15 cellular contexts compared by ENCODE assay signal in the genomic region with DNA sequence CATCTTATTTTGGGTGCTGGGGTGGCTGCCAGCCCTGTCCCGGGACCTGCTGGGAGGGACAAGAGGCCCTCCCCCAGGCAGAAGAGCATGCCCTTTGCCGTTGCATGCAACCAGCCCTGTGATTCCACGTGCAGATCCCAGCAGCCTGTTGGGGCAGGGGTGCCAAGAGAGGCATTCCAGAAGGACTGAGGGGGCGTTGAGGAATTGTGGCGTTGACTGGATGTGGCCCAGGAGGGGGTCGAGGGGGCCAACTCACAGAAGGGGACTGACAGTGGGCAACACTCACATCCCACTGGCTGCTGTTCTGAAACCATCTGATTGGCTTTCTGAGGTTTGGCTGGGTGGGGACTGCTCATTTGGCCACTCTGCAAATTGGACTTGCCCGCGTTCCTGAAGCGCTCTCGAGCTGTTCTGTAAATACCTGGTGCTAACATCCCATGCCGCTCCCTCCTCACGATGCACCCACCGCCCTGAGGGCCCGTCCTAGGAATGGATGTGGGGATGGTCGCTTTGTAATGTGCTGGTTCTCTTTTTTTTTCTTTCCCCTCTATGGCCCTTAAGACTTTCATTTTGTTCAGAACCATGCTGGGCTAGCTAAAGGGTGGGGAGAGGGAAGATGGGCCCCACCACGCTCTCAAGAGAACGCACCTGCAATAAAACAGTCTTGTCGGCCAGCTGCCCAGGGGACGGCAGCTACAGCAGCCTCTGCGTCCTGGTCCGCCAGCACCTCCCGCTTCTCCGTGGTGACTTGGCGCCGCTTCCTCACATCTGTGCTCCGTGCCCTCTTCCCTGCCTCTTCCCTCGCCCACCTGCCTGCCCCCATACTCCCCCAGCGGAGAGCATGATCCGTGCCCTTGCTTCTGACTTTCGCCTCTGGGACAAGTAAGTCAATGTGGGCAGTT. TPM values are rescaled to one million over a fixed set of nuclear protein-coding genes. Genes with fewer than 3 reads are reported as not detected.
A peak's percentile ranks its signal among the peaks of the same experiment; 100 is the strongest.
DNase-seq lines count a peak whose midpoint lies in the region; ATAC-seq and TF ChIP-seq lines count a peak whose summit lies in the region.
"Had no signal": no experiment of that assay in that cellular context is flagged by ENCODE, and none has a peak within 500 bp of the region (broad histone marks: within the 10 kb centered on the region; RNA-seq: fewer than 3 reads in every experiment).

No MANE protein-coding gene starts in this region.

- H3K27me3 Mint-ChIP-seq in T-helper 17 cell: no peaks in the 10 kb centered on the region

- TF ChIP-seq EP300 in transverse colon (IDR thresholded peaks at IDR 0.05; ENCODE audit: low read depth): no peak

- peaks cover 45% of the 10 kb centered on the region for H3K4me1 Mint-ChIP-seq in T-helper 17 cell

- TF ChIP-seq POLR2A in transverse colon (IDR thresholded peaks at IDR 0.05): no peak

- no peak overlapping the region for H3K27ac ChIP-seq in right atrium auricular region
- H3K27ac ChIP-seq in transverse colon: no peak overlapping the region
- H3K27ac ChIP-seq: esophagus squamous epithelium, SJSA1 had no signal

- TF ChIP-seq CTCF in right atrium auricular region (IDR thresholded peaks at IDR 0.05) (no peak), transverse colon (IDR thresholded peaks at IDR 0.05) (no peak)

- H3K36me3 ChIP-seq in right atrium auricular region (peaks cover 49% of the 10 kb centered on the region), transverse colon (peaks cover 0 to 40% (median 13%) of the 10 kb centered on the region in 4 donors)

- no peak for ATAC-seq in T-helper 17 cell

- H3K4me1 ChIP-seq in right atrium auricular region (peaks cover 0 to 27% of the 10 kb centered on the region in 2 donors), transverse colon (peaks cover 4 to 27% (median 9%) of the 10 kb centered on the region in 4 donors)

- H3K27ac Mint-ChIP-seq in T-helper 17 cell: peak overlapping the region; percentile 87

- no peaks in the 10 kb centered on the region for H3K27me3 ChIP-seq in right atrium auricular region
- H3K27me3 ChIP-seq in transverse colon: no peaks in the 10 kb centered on the region
- H3K27me3 ChIP-seq: esophagus squamous epithelium, SJSA1 had no signal

- DNase-seq in cardiac septum (ENCODE audit: low spot score): peak; percentile 70
- DNase-seq in right atrium auricular region (ENCODE audit: low spot score): no peak
- no peak for DNase-seq in T-helper 17 cell
- DNase-seq in islet precursor cell: peak; percentile 43
- DNase-seq in transverse colon: peak; percentile 6
- DNase-seq in T1000 (lab: John Stamatoyannopoulos, UW): no peak
- DNase-seq in NCI-H1436 (lab: John Stamatoyannopoulos, UW): no peak
- DNase-seq in nucleus accumbens (lab: John Stamatoyannopoulos, UW): no peak
- DNase-seq: activated naive CD4-positive, alpha-beta T cell treated with Interleukin-2 at 50 U/mL for 16 hours; esophagus squamous epithelium; NCI-H526 treated with DMSO at 0.1 percent for 48 hours; stimulated activated CD4-positive, alpha-beta T cell treated with anti-CD3 and anti-CD28 coated beads, Interleukin-4, amount 100 ng/mL, for 4 hours had no signal

- H3K36me3 Mint-ChIP-seq in T-helper 17 cell (ENCODE audit: low read depth): peaks cover 11% of the 10 kb centered on the region

- H3K9me3 ChIP-seq in right atrium auricular region (no peaks in the 10 kb centered on the region), T-helper 17 cell (ENCODE audit: control insufficient read depth, low read length, poor library complexity, severe bottlenecking) (no peaks in the 10 kb centered on the region), transverse colon (no peaks in the 10 kb centered on the region)
- H3K9me3 ChIP-seq: esophagus squamous epithelium, SJSA1 had no signal

- intact Hi-C loops in cardiac septum (cut with DNase I) (no loop called here), transverse colon (cut with DNase I; ENCODE audit: low total_unique reads) (no loop called here)

- WGBS in transverse colon (ENCODE audit: low coverage in 1 of 2), 2 donors: 75 to 82% methylated on average over 4 to 30 of the region's 30 CpGs

- H3K4me3 Mint-ChIP-seq in T-helper 17 cell: no peak overlapping the region

- in situ Hi-C loops in transverse colon (cut with MboI; ENCODE audit: low pct_ligation_motif_present in 1 of 4, low pct_unique_long_range_greater_than_20kb in 1 of 4, low sequenced_read_pairs in 3 of 4): loop anchor here in 1 of 4 donors (5.0 kb wide), 1 partner anchor 53 kb away; a partner anchor contains a TSS

- H3K4me3 ChIP-seq in right atrium auricular region: no peak overlapping the region
- H3K4me3 ChIP-seq in transverse colon: no peak overlapping the region
- H3K4me3 ChIP-seq: esophagus squamous epithelium, SJSA1 had no signal

RNA-seq across cellular contexts. Expression of a gene that starts 8.6 kb away (rescaled TPM):
- total RNA-seq in cardiac septum (271 TPM), right atrium auricular region (100 to 1,000 TPM; 210 to 296 TPM), T-helper 17 cell (100 to 1,000 TPM; 160 to 236 TPM), transverse colon (100 to 1,000 TPM; 160 to 923 (median 194) TPM)

RNA-seq across cellular contexts. Expression of a gene that starts 15.1 kb away (rescaled TPM):
- total RNA-seq in cardiac septum: 8.6 TPM
- total RNA-seq in right atrium auricular region: 10 to 100 TPM in 1 of 2 donors, 1 to 10 TPM in 1; 7.0 to 20.6 TPM
- total RNA-seq in T-helper 17 cell: 10 to 100 TPM in 1 of 2 donors, under 1 TPM in 1; 0.70 to 12.5 TPM
- 1 to 10 TPM in 2 of 4 donors, under 1 TPM in 1, not detected in 1; 0.55 to 2.4 (median 2.2) TPM for total RNA-seq in transverse colon
- total RNA-seq: SJSA1 had no signal

RNA-seq across cellular contexts. Expression of a gene that starts 26.2 kb away (rescaled TPM):
- total RNA-seq in cardiac septum (not detected), right atrium auricular region (not detected), T-helper 17 cell (not detected), transverse colon (not detected)
- total RNA-seq: esophagus squamous epithelium, G401, pulmonary artery endothelial cell, SJSA1 had no signal

RNA-seq across cellular contexts. Expression of a gene that starts 51.2 kb away (rescaled TPM):
- 23.8 TPM for total RNA-seq in cardiac septum
- total RNA-seq in right atrium auricular region: 10 to 100 TPM; 23.5 to 25.9 TPM
- not detected for total RNA-seq in T-helper 17 cell
- 10 to 100 TPM in 1 of 4 donors, 1 to 10 TPM in 3; 5.3 to 27.1 (median 7.5) TPM for total RNA-seq in transverse colon

Comparison
In these comparisons a context has a peak if more than half of its experiments do, and no peak if none do; other contexts are left out.
1. DNase-seq: peak in cardiac septum (single experiment), islet precursor cell (single experiment) and transverse colon (single experiment); none in right atrium auricular region (single experiment), T-helper 17 cell (0 of 3), T1000 (single experiment), NCI-H1436 (single experiment) and nucleus accumbens (0 of 56).